ENCODE assay signal across 2 cellular contexts in the genomic region with DNA sequence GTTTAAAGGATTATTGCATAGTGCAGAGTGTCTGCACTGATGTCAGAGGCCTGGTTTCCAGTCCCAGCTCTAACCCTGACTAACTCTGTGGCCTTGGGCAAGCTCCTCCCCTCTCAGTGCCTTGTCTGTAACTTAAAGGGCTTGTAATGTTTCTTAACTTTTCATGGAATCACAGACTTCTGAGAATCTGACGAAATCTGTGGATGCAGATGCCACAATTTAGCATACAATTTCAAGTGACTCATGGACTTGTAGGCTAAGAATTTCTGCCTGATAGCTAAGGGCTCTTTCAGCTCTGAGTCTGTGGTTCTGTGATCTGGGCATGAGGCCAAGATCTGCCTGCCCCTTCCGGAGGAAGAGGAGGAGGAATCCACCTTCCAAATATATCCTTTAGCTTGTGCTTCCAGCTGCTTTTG.
TF ChIP-seq lines count a peak whose summit lies in the region.

No MANE protein-coding gene starts in this region.

TF ChIP-seq in H1, 55 proteins besides CTCF, POLR2A, EP300 and RAD21 (continued from another document):
- TF ChIP-seq MAX (IDR thresholded peaks at IDR 0.05) (no peak), SP4 (IDR thresholded peaks at IDR 0.05; ENCODE audit: low read length) (no peak), SRF (IDR thresholded peaks at IDR 0.05; ENCODE audit: low read depth, low read length) (no peak), NRF1 (IDR thresholded peaks at IDR 0.05; ENCODE audit: low read depth, low read length) (no peak)
TF ChIP-seq in H1: peak in this region for 0.

TF ChIP-seq in WTC11, 78 proteins besides CTCF, POLR2A, EP300 and RAD21 (continued from another document):
- TF ChIP-seq HMGXB4 (CRISPR knock-in tag; IDR thresholded peaks at IDR 0.05) (no peak), HMGA2 (CRISPR knock-in tag; IDR thresholded peaks at IDR 0.05) (no peak)
